In genomic region chr17:73304971-73305786, GRCh38 we compare ENCODE assay signal across 8 cellular contexts. TPM values are rescaled to one million over a fixed set of nuclear protein-coding genes. Genes with fewer than 3 reads are reported as not detected.
A peak's percentile ranks its signal among the peaks of the same experiment; 100 is the strongest.
DNase-seq lines count a peak whose midpoint lies in the region; ATAC-seq and TF ChIP-seq lines count a peak whose summit lies in the region.

No MANE protein-coding gene starts in this region.

- ATAC-seq in activated T-helper 17 cell treated with anti-CD3 and anti-CD28 coated beads, Interleukin-2, amount 50 U/mL, for 72 hours (replicated peaks): peak; percentile 29
- peak; percentile 63 to 84 (median 74) for ATAC-seq in heart right ventricle
- ATAC-seq in HG03460 (IDR thresholded peaks at IDR 0.05; ENCODE audit: unreplicated experiment): no peak

- no peaks in the 10 kb centered on the region for H3K9me3 Mint-ChIP-seq in activated T-helper 17 cell treated with anti-CD3 and anti-CD28 coated beads, Interleukin-2, amount 50 U/mL, for 72 hours

- TF ChIP-seq POLR2A in sigmoid colon (IDR thresholded peaks at IDR 0.05): no peak

- H3K9me3 ChIP-seq in BE2C (no peaks in the 10 kb centered on the region), heart right ventricle (no peaks in the 10 kb centered on the region), sigmoid colon (no peaks in the 10 kb centered on the region)

- H3K27ac ChIP-seq in heart right ventricle (peak overlapping the region; percentile 33 to 99 (median 98)), sigmoid colon (peak overlapping the region; percentile 99 to 100 (median 100))

- H3K4me1 ChIP-seq in BE2C (peaks cover 37% of the 10 kb centered on the region), heart right ventricle (peaks cover 38 to 100% (median 95%) of the 10 kb centered on the region in 9 donors), sigmoid colon (peaks cover 0 to 97% (median 94%) of the 10 kb centered on the region in 4 donors)

- H3K4me1 Mint-ChIP-seq in activated T-helper 17 cell treated with anti-CD3 and anti-CD28 coated beads, Interleukin-2, amount 50 U/mL, for 72 hours: no peaks in the 10 kb centered on the region

- H3K4me3 ChIP-seq in BE2C (ENCODE audit: low read depth, low read length) (peak overlapping the region; percentile 46), heart right ventricle (peak overlapping the region in 9 of 10 donors; percentile 6 to 49 (median 37)), sigmoid colon (peak overlapping the region; percentile 15 to 44 (median 35))

- H3K27ac Mint-ChIP-seq in activated T-helper 17 cell treated with anti-CD3 and anti-CD28 coated beads, Interleukin-2, amount 50 U/mL, for 72 hours: no peak overlapping the region

- in situ Hi-C loops in KBM-7 (cut with MboI; ENCODE audit: low pct_unique_long_range_greater_than_20kb, low sequenced_read_pairs): no loop called here

- H3K27me3 Mint-ChIP-seq in activated T-helper 17 cell treated with anti-CD3 and anti-CD28 coated beads, Interleukin-2, amount 50 U/mL, for 72 hours: no peaks in the 10 kb centered on the region

- H3K36me3 Mint-ChIP-seq in activated T-helper 17 cell treated with anti-CD3 and anti-CD28 coated beads, Interleukin-2, amount 50 U/mL, for 72 hours (ENCODE audit: low read depth): no peaks in the 10 kb centered on the region

- peak in 2 of 4 donors; percentile 18 to 70 for TF ChIP-seq EP300 in sigmoid colon (IDR thresholded peaks at IDR 0.05)

- H3K27me3 ChIP-seq in BE2C (no peaks in the 10 kb centered on the region), heart right ventricle (no peaks in the 10 kb centered on the region), sigmoid colon (no peaks in the 10 kb centered on the region)

- peak; percentile 75 for DNase-seq in BE2C
- peak; percentile 80 for DNase-seq in KBM-7
- DNase-seq in heart right ventricle: peak; percentile 71 to 86
- DNase-seq in sigmoid colon: peak; percentile 84
- no peak for DNase-seq in putamen (ENCODE audit: low spot score)
- no peak for DNase-seq in Kasumi-1 (lab: John Stamatoyannopoulos, UW)

- H3K36me3 ChIP-seq in BE2C (peaks cover 4% of the 10 kb centered on the region; the same call in 1 of the 2 replicates), heart right ventricle (peaks cover 0 to 7% (median 0%) of the 10 kb centered on the region in 9 donors), sigmoid colon (no peaks in the 10 kb centered on the region)

- H3K4me3 Mint-ChIP-seq in activated T-helper 17 cell treated with anti-CD3 and anti-CD28 coated beads, Interleukin-2, amount 50 U/mL, for 72 hours: peak overlapping the region; percentile 28

- peak; percentile 54 for TF ChIP-seq CTCF in BE2C (IDR thresholded peaks at IDR 0.05; ENCODE audit: low read depth, low read length)
- peak in 8 of 9 donors; percentile 8 to 66 (median 46) for TF ChIP-seq CTCF in heart right ventricle (IDR thresholded peaks at IDR 0.05)
- peak in 1 of 4 experiments; percentile 22 for TF ChIP-seq CTCF in sigmoid colon (IDR thresholded peaks at IDR 0.05)

- intact Hi-C loops in heart right ventricle (cut with DNase I) (loop anchor here in 3 of 10 donors (1.0 to 5.0 kb wide), 2 partner anchors 16 to 62 kb away; no protein-coding TSS in a partner anchor), sigmoid colon (cut with DNase I) (loop anchor here (2.0 kb wide), 1 partner anchor 14 kb away; no protein-coding TSS in a partner anchor)

- 8 to 10% methylated on average over 16 of the region's 16 CpGs for WGBS in heart right ventricle, 2 donors
- 8 to 27% methylated on average over 16 of the region's 16 CpGs for WGBS in sigmoid colon, 2 donors

RNA-seq across cellular contexts. Expression of gene CDC42EP4, which starts 6.6 kb away (rescaled TPM):
- polyA plus RNA-seq in BE2C (2012; ENCODE audit: insufficient read depth, insufficient read length, low read depth): 63.5 TPM
- total RNA-seq in activated T-helper 17 cell treated with anti-CD3 and anti-CD28 coated beads, Interleukin-2, amount 50 U/mL, for 72 hours: 1 to 10 TPM in 1 of 2 donors, under 1 TPM in 1; 0.67 to 2.5 TPM
- 10 to 100 TPM; 22.0 to 87.6 (median 32.1) TPM for total RNA-seq in heart right ventricle
- 10 to 100 TPM; 18.6 to 32.8 TPM for polyA plus RNA-seq in heart right ventricle
- total RNA-seq in sigmoid colon: 10 to 100 TPM; 68.1 to 87.6 (median 76.0) TPM
- 10 to 100 TPM; 44.0 to 57.3 (median 46.2) TPM for polyA plus RNA-seq in sigmoid colon

RNA-seq across cellular contexts. Expression of gene CPSF4L, which starts 43.5 kb away (rescaled TPM):
- not detected for polyA plus RNA-seq in BE2C (2012; ENCODE audit: insufficient read depth, insufficient read length, low read depth)
- not detected for total RNA-seq in activated T-helper 17 cell treated with anti-CD3 and anti-CD28 coated beads, Interleukin-2, amount 50 U/mL, for 72 hours
- not detected for total RNA-seq in heart right ventricle
- not detected for polyA plus RNA-seq in heart right ventricle
- not detected for total RNA-seq in sigmoid colon
- not detected for polyA plus RNA-seq in sigmoid colon

Comparison
In these comparisons a context has a peak if more than half of its experiments do, and no peak if none do; other contexts are left out.
1. DNase-seq: peak in BE2C (single experiment), KBM-7 (single experiment), heart right ventricle (2 of 2) and sigmoid colon (single experiment); none in putamen (single experiment) and Kasumi-1 (0 of 2).
2. RNA of gene CDC42EP4, which starts 6.6 kb away (total RNA-seq): 68.1 to 87.6 TPM in sigmoid colon and 22.0 to 87.6 TPM in heart right ventricle; 0.67 to 2.5 TPM in activated T-helper 17 cell treated with anti-CD3 and anti-CD28 coated beads, Interleukin-2, amount 50 U/mL, for 72 hours; every median in the first group is over 4 times any median in the second.
3. Peak in every context shown above with its lines, with median percentiles within 50 percentile points of each other: H3K4me3 ChIP-seq.